ENCODE assay signal across 8 cellular contexts in the genomic region with DNA sequence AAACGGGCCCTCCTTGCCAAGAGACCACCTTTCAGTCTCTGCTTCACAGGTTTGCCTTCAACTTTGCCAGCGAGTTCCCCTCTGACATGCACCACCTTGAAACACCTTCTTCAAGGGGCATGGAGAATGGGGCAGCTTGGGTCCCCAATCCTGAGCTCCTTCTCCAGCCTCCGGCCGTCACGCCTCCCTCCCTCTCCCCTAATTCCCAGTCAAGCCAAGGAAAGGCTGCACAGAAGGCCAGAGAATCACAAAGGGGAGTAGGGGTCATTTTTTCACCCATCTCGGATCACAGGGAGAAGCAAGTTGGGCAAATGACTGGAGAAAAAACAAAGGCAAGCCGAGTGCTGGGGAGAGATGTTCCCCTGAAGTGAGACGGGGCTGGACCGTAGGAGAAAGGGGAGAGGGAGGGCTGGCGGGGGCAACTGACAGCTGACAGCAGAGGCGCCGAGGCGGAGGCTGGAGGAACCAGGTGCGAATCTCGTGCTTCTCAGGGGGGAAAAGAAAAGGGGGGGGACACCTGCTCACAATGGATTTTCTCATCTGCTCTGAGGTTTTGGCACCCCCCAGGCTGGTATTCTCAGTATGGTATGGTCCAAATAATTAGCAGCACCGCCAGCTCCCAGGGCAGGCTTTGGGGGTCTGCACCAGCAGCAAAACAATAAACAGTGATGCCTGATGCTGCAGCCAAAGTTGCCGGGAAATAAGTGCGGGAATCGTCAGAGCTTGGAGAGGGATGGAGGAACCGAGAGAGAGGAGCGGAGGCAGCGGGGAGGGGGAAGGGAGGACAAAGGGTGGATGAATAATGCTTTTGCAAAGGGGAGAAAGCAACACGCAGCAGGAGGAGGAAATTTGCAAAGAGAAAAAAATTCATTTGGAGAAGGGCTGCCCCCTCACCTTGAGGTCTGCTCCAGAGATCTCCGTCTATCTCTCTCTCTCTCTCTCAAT. TPM values are rescaled to one million over a fixed set of nuclear protein-coding genes. Genes with fewer than 3 reads are reported as not detected.
A peak's percentile ranks its signal among the peaks of the same experiment; 100 is the strongest.
DNase-seq lines count a peak whose midpoint lies in the region; ATAC-seq, FAIRE-seq and TF ChIP-seq lines count a peak whose summit lies in the region.

No MANE protein-coding gene starts in this region.

- H3K4me1 ChIP-seq in small intestine (ENCODE audit: control insufficient read depth in 2 of 2, insufficient read depth in 1 of 2, low read depth in 1 of 2, low read length in 1 of 2): no peaks in the 10 kb centered on the region

- H3K36me3 ChIP-seq in small intestine (ENCODE audit: control insufficient read depth in 2 of 2, insufficient read depth in 2 of 2, low read length in 2 of 2): no peaks in the 10 kb centered on the region

- no peaks in the 10 kb centered on the region for H3K9me3 ChIP-seq in small intestine (ENCODE audit: control insufficient read depth, low read depth)

- no peak overlapping the region for H3K27ac ChIP-seq in small intestine (ENCODE audit: low read depth in 1 of 2, low read length in 1 of 2)

- peak; percentile 31 for DNase-seq in HCEC 1CT
- peak; percentile 28 for DNase-seq in UCSD-AML1 (lab: John Stamatoyannopoulos, UW; ENCODE audit: unreplicated experiment)
- DNase-seq in fibroblast of mammary gland (ENCODE audit: low read depth): peak; percentile 46
- DNase-seq in retina: peak; percentile 73
- DNase-seq in small intestine: no peak
- no peak for DNase-seq in GM10248 (ENCODE audit: extremely low spot score)

- FAIRE-seq in small intestine (lab: Jason Lieb, UNC): no peak

- POLR2A ChIA-PET in GM10248 (lab: Yijun Ruan, JAX): no interaction called here

- CTCF ChIA-PET in GM10248 (lab: Yijun Ruan, JAX): interaction anchor here (0.7 to 14.1 kb wide), 11 partner anchors 9 to 303 kb away, joined by 3 to 295 read pairs (median 4); partner anchors contain the start of gene UBE2L6

- ATAC-seq in GM21381 (IDR thresholded peaks at IDR 0.05; ENCODE audit: unreplicated experiment) (no peak), HG02678 (IDR thresholded peaks at IDR 0.05; ENCODE audit: unreplicated experiment) (no peak)

- WGBS in small intestine, 3 donors: 3 to 6% (median 3%) methylated on average over 23 to 24 of the region's 24 CpGs

- TF ChIP-seq CTCF in fibroblast of mammary gland (conservative IDR thresholded peaks at IDR 0.05; ENCODE audit: control insufficient read depth, insufficient read depth, low read depth, low read length): no peak
- TF ChIP-seq CTCF in GM10248 (IDR thresholded peaks at IDR 0.05; ENCODE audit: control extremely low read depth, extremely low read depth, low read depth, missing control alignments): no peak

- H3K4me3 ChIP-seq in fibroblast of mammary gland (ENCODE audit: control insufficient read depth, low read depth, low read length) (peak overlapping the region; percentile 52), small intestine (ENCODE audit: low read depth in 1 of 2, low read length in 2 of 2) (peak overlapping the region in 1 of 2 donors; percentile 10)

- H3K27me3 ChIP-seq in small intestine (ENCODE audit: control insufficient read depth in 2 of 2, insufficient read depth in 2 of 2, low read length in 2 of 2): peaks cover 3 to 29% of the 10 kb centered on the region in 2 donors

RNA-seq across cellular contexts. Expression of gene YPEL4, which starts 0.6 kb away (rescaled TPM):
- polyA plus RNA-seq in small intestine: 1 to 10 TPM in 2 of 3 donors, not detected in 1; 1.4 to 2.2 TPM

RNA-seq across cellular contexts. Expression of gene CLP1, which starts 8.5 kb away (rescaled TPM):
- polyA plus RNA-seq in small intestine: 10 to 100 TPM; 10.3 to 13.6 (median 12.3) TPM

RNA-seq across cellular contexts. Expression of gene ZDHHC5, which starts 18.9 kb away (rescaled TPM):
- 10 to 100 TPM; 19.5 to 35.2 (median 25.9) TPM for polyA plus RNA-seq in small intestine

RNA-seq across cellular contexts. Expression of gene SERPING1, which starts 51.6 kb away (rescaled TPM):
- polyA plus RNA-seq in small intestine: 100 to 1,000 TPM in 1 of 3 donors, 10 to 100 TPM in 1, 1 to 10 TPM in 1; 5.4 to 201 (median 17.6) TPM

Comparison
In these comparisons a context has a peak if more than half of its experiments do, and no peak if none do; other contexts are left out.
1. DNase-seq: peak in HCEC 1CT (single experiment), UCSD-AML1 (single experiment), fibroblast of mammary gland (single experiment) and retina (single experiment); none in small intestine (single experiment) and GM10248 (single experiment).